Comparison of ENCODE assay signal across 29 cellular contexts in genomic region chr2:151644580-151644979, GRCh38.
"Had no signal": no experiment of that assay in that cellular context is flagged by ENCODE, and none has a peak within 500 bp of the region (broad histone marks: within the 10 kb centered on the region; RNA-seq: fewer than 3 reads in every experiment).

No MANE protein-coding gene starts in this region.

- DNase-seq: naive thymus-derived CD4-positive, alpha-beta T cell; natural killer cell; occipital lobe; pancreas; right cardiac atrium; spleen; stimulated activated CD4-positive, alpha-beta T cell treated with anti-CD3 and anti-CD28 coated beads, Interleukin-12 subunit alpha, Interleukin-12 subunit beta, amount 100 ng/mL, for 4 hours; stimulated activated CD4-positive, alpha-beta T cell treated with anti-CD3 and anti-CD28 coated beads, Interleukin-1b, Interleukin-23, amount 100 ng/mL, for 48 hours; stimulated activated CD4-positive, alpha-beta T cell treated with anti-CD3 and anti-CD28 coated beads, Interleukin-4, amount 100 ng/mL, for 1 hour; stimulated activated CD4-positive, alpha-beta T cell treated with anti-CD3 and anti-CD28 coated beads, Interleukin-4, amount 100 ng/mL, for 4 hours; stimulated activated CD8-positive, alpha-beta memory T cell treated with anti-CD3 and anti-CD28 coated beads, Interleukin-4, amount 100 ng/mL, for 48 hours; stimulated activated naive CD4-positive, alpha-beta T cell; stimulated activated naive CD8-positive, alpha-beta T cell treated with anti-CD3 and anti-CD28 coated beads, Interleukin-15, amount 100 ng/mL, for 72 hours; stimulated activated naive CD8-positive, alpha-beta T cell treated with anti-CD3 and anti-CD28 coated beads, Interleukin-15, Interleukin-2, amounts not matched to agents 100 U/mL and 50 U/mL, for 24 hours; substantia nigra; testis; tibial artery; transverse colon; upper lobe of right lung; uterus had no signal

- H3K4me1 ChIP-seq: neural progenitor cell, pancreas, prostate gland, suprapubic skin, testis, tibial artery, transverse colon, upper lobe of right lung, uterus had no signal

- H3K36me3 Mint-ChIP-seq: natural killer cell; neural progenitor cell; stimulated activated memory B cell treated with anti-CD40 and anti-IgM and Interleukin-4, amounts not matched to agents 10 μg/mL and 1 μg/mL and 100 μg/mL, for 72 hours; type B pancreatic cell had no signal

- H3K27ac ChIP-seq: neural progenitor cell, pancreas, prostate gland, skin epidermis, spleen, suprapubic skin, testis, tibial artery, transverse colon, upper lobe of right lung, uterus had no signal

- H3K36me3 ChIP-seq: neural progenitor cell, pancreas, prostate gland, spleen, suprapubic skin, tibial artery, transverse colon, upper lobe of right lung, uterus had no signal

- H3K27ac Mint-ChIP-seq: naive thymus-derived CD4-positive, alpha-beta T cell; natural killer cell; nephron; neural progenitor cell; stimulated activated memory B cell treated with anti-CD40 and anti-IgM and Interleukin-4, amounts not matched to agents 10 μg/mL and 1 μg/mL and 100 μg/mL, for 72 hours; stimulated activated naive CD8-positive, alpha-beta T cell treated with anti-CD3 and anti-CD28 coated beads, Interleukin-15, amount 100 ng/mL, for 72 hours; type B pancreatic cell had no signal

- H3K4me2 ChIP-seq: neural progenitor cell, smooth muscle cell had no signal

- ATAC-seq: naive thymus-derived CD4-positive, alpha-beta T cell; natural killer cell; pancreas; right cardiac atrium; sciatic nerve; stimulated activated memory B cell treated with anti-CD40 and anti-IgM and Interleukin-4, amounts not matched to agents 10 μg/mL and 1 μg/mL and 100 μg/mL, for 72 hours; stimulated activated naive CD8-positive, alpha-beta T cell treated with anti-CD3 and anti-CD28 coated beads, Interleukin-15, amount 100 ng/mL, for 72 hours; stimulated activated naive CD8-positive, alpha-beta T cell treated with anti-CD3 and anti-CD28 coated beads, Interleukin-15, Interleukin-2, amounts not matched to agents 100 U/mL and 50 U/mL, for 24 hours; upper lobe of right lung had no signal

- FAIRE-seq: pancreas had no signal

- H3K4me3 Mint-ChIP-seq: naive thymus-derived CD4-positive, alpha-beta T cell; natural killer cell; nephron; neural progenitor cell; stimulated activated memory B cell treated with anti-CD40 and anti-IgM and Interleukin-4, amounts not matched to agents 10 μg/mL and 1 μg/mL and 100 μg/mL, for 72 hours; stimulated activated naive CD8-positive, alpha-beta T cell treated with anti-CD3 and anti-CD28 coated beads, Interleukin-15, amount 100 ng/mL, for 72 hours; type B pancreatic cell had no signal

- H3K9ac ChIP-seq: neural progenitor cell had no signal

- H3K9me3 Mint-ChIP-seq: neural progenitor cell; stimulated activated memory B cell treated with anti-CD40 and anti-IgM and Interleukin-4, amounts not matched to agents 10 μg/mL and 1 μg/mL and 100 μg/mL, for 72 hours; stimulated activated naive CD8-positive, alpha-beta T cell treated with anti-CD3 and anti-CD28 coated beads, Interleukin-15, amount 100 ng/mL, for 72 hours had no signal

- H3K4me3 ChIP-seq: neural progenitor cell, pancreas, prostate gland, skin epidermis, smooth muscle cell, spleen, suprapubic skin, testis, tibial artery, transverse colon, upper lobe of right lung, uterus had no signal

- H2AFZ ChIP-seq: neural progenitor cell had no signal

- H3K27me3 ChIP-seq: neural progenitor cell, pancreas, spleen, suprapubic skin, testis, tibial artery, transverse colon, upper lobe of right lung, uterus had no signal

- H3K9me3 ChIP-seq: pancreas, prostate gland, testis, transverse colon, upper lobe of right lung, uterus had no signal

- H3K27me3 Mint-ChIP-seq: naive thymus-derived CD4-positive, alpha-beta T cell; stimulated activated memory B cell treated with anti-CD40 and anti-IgM and Interleukin-4, amounts not matched to agents 10 μg/mL and 1 μg/mL and 100 μg/mL, for 72 hours; stimulated activated naive CD8-positive, alpha-beta T cell treated with anti-CD3 and anti-CD28 coated beads, Interleukin-15, amount 100 ng/mL, for 72 hours; type B pancreatic cell had no signal

- H3K4me1 Mint-ChIP-seq: nephron; neural progenitor cell; stimulated activated memory B cell treated with anti-CD40 and anti-IgM and Interleukin-4, amounts not matched to agents 10 μg/mL and 1 μg/mL and 100 μg/mL, for 72 hours; stimulated activated naive CD8-positive, alpha-beta T cell treated with anti-CD3 and anti-CD28 coated beads, Interleukin-15, amount 100 ng/mL, for 72 hours had no signal
